21 cellular contexts compared by ENCODE assay signal in genomic region chr1:61659061-61659460, GRCh38.
DNase-seq lines count a peak whose midpoint lies in the region; ATAC-seq, FAIRE-seq and TF ChIP-seq lines count a peak whose summit lies in the region.
"Had no signal": no experiment of that assay in that cellular context is flagged by ENCODE, and none has a peak within 500 bp of the region (broad histone marks: within the 10 kb centered on the region; RNA-seq: fewer than 3 reads in every experiment).

No MANE protein-coding gene starts in this region.

- no peak for TF ChIP-seq EP300 in Ishikawa (IDR thresholded peaks at IDR 0.05; ENCODE audit: borderline replicate concordance)

- H3K36me3 Mint-ChIP-seq in astrocyte (ENCODE audit: low read depth, unreplicated experiment) = no peaks in the 10 kb centered on the region

- no peaks in the 10 kb centered on the region for H3K36me3 ChIP-seq in astrocyte (ENCODE audit: insufficient read depth, low read length)
- H3K36me3 ChIP-seq: cardiac muscle cell, SJSA1, tibial nerve had no signal

- no peaks in the 10 kb centered on the region for H3K9me3 ChIP-seq in astrocyte (ENCODE audit: insufficient read depth, low read depth, low read length)
- H3K9me3 ChIP-seq: SJSA1, tibial nerve had no signal

- H3K4me1 Mint-ChIP-seq in astrocyte (ENCODE audit: low read depth, unreplicated experiment) = no peaks in the 10 kb centered on the region
- H3K4me1 Mint-ChIP-seq: B cell; naive thymus-derived CD8-positive, alpha-beta T cell had no signal

- peak; percentile 9 for TF ChIP-seq CTCF in astrocyte (IDR thresholded peaks at IDR 0.05; ENCODE audit: insufficient read depth, low read depth, low read length)

- H3K79me2 ChIP-seq in astrocyte (ENCODE audit: insufficient read depth, low read length) = no peaks in the 10 kb centered on the region

- peak; percentile 10 for DNase-seq in ELR (ENCODE audit: low read depth)
- DNase-seq in astrocyte (ENCODE audit: low read depth) = no peak
- DNase-seq in iPS-NIHi7 (ENCODE audit: extremely low spot score) = peak; percentile 29
- DNase-seq in HCEC 1CT = no peak
- no peak for DNase-seq in iPS-NIHi11 (ENCODE audit: low spot score)
- no peak for DNase-seq in activated CD4-positive, alpha-beta T cell treated with anti-CD3 and anti-CD28 coated beads for 4 hours
- DNase-seq: activated CD8-positive, alpha-beta T cell treated with anti-CD3 and anti-CD28 coated beads for 36 hours; activated naive CD4-positive, alpha-beta T cell; DMS79 treated with DMSO at 0.1 percent for 48 hours; GM23248; naive thymus-derived CD8-positive, alpha-beta T cell; NCI-H2081 treated with DMSO at 0.1 percent for 48 hours; retina had no signal

- ATAC-seq in HG02852 (IDR thresholded peaks at IDR 0.05; ENCODE audit: unreplicated experiment) = no peak
- ATAC-seq: activated CD8-positive, alpha-beta T cell treated with anti-CD3 and anti-CD28 coated beads for 36 hours; naive thymus-derived CD8-positive, alpha-beta T cell had no signal

- no peak overlapping the region for H2AFZ ChIP-seq in astrocyte (ENCODE audit: low read depth, low read length)
- H2AFZ ChIP-seq: GM23248 had no signal

- no peak for FAIRE-seq in astrocyte (lab: Jason Lieb, UNC)
- FAIRE-seq: TTC549 had no signal

- no peak overlapping the region for H3K27ac ChIP-seq in astrocyte (ENCODE audit: low read depth, low read length)
- H3K27ac ChIP-seq: cardiac muscle cell, epithelial cell of prostate, GM23248, SJSA1, tibial nerve had no signal

- no peak overlapping the region for H3K4me3 Mint-ChIP-seq in astrocyte (ENCODE audit: unreplicated experiment)
- H3K4me3 Mint-ChIP-seq: activated CD8-positive, alpha-beta T cell treated with anti-CD3 and anti-CD28 coated beads for 36 hours; B cell; naive thymus-derived CD8-positive, alpha-beta T cell had no signal

- no peaks in the 10 kb centered on the region for H3K27me3 ChIP-seq in astrocyte (ENCODE audit: insufficient read depth, low read length)
- H3K27me3 ChIP-seq: cardiac muscle cell, SJSA1, tibial nerve had no signal

- H4K20me1 ChIP-seq in astrocyte (ENCODE audit: insufficient read depth, low read length) = no peaks in the 10 kb centered on the region

- H3K9ac ChIP-seq in astrocyte (ENCODE audit: low read length) = no peak overlapping the region
- H3K9ac ChIP-seq: GM23248 had no signal

- peak; percentile 28; the same call in 1 of the 2 replicates for TF ChIP-seq RAD21 in Ishikawa (IDR thresholded peaks at IDR 0.05; ENCODE audit: low read depth)

- no peak overlapping the region for H3K27ac Mint-ChIP-seq in astrocyte (ENCODE audit: unreplicated experiment)
- H3K27ac Mint-ChIP-seq: activated CD8-positive, alpha-beta T cell treated with anti-CD3 and anti-CD28 coated beads for 36 hours; B cell; naive thymus-derived CD8-positive, alpha-beta T cell had no signal

- H3K4me1 ChIP-seq in astrocyte (ENCODE audit: insufficient read depth, low read length) = no peaks in the 10 kb centered on the region
- H3K4me1 ChIP-seq: SJSA1, tibial nerve had no signal

- peaks cover 2% of the 10 kb centered on the region for H3K9me3 Mint-ChIP-seq in astrocyte (ENCODE audit: unreplicated experiment)
- H3K9me3 Mint-ChIP-seq: activated CD8-positive, alpha-beta T cell treated with anti-CD3 and anti-CD28 coated beads for 36 hours; naive thymus-derived CD8-positive, alpha-beta T cell had no signal

- no peak overlapping the region for H3K4me2 ChIP-seq in astrocyte (ENCODE audit: low read length)

- no peak overlapping the region for H3K4me3 ChIP-seq in astrocyte (ENCODE audit: insufficient read depth, low read depth, low read length)
- H3K4me3 ChIP-seq: cardiac muscle cell, GM23248, SJSA1, tibial nerve had no signal

- H3K27me3 Mint-ChIP-seq in astrocyte (ENCODE audit: low read depth, unreplicated experiment) = peaks cover 5% of the 10 kb centered on the region
- H3K27me3 Mint-ChIP-seq: activated CD8-positive, alpha-beta T cell treated with anti-CD3 and anti-CD28 coated beads for 36 hours; B cell had no signal

TF ChIP-seq in Ishikawa, 13 proteins besides CTCF, POLR2A, EP300 and RAD21:
- no peak for TF ChIP-seq FOXM1 (IDR thresholded peaks at IDR 0.05; ENCODE audit: borderline replicate concordance, low read depth)

Comparison
In these comparisons a context has a peak if more than half of its experiments do, and no peak if none do; other contexts are left out.
1. DNase-seq: peak in ELR (single experiment) and iPS-NIHi7 (single experiment); none in astrocyte (single experiment), HCEC 1CT (single experiment), iPS-NIHi11 (single experiment) and activated CD4-positive, alpha-beta T cell treated with anti-CD3 and anti-CD28 coated beads for 4 hours (0 of 2).